1 cellular context compared by ENCODE assay signal in genomic region chr16:11256657-11257130, GRCh38.
TF ChIP-seq lines count a peak whose summit lies in the region.

No MANE protein-coding gene starts in this region.

TF ChIP-seq in HepG2, 621 proteins besides CTCF, POLR2A, EP300 and RAD21 (continued from another document):
- TF ChIP-seq, protein P1, sequence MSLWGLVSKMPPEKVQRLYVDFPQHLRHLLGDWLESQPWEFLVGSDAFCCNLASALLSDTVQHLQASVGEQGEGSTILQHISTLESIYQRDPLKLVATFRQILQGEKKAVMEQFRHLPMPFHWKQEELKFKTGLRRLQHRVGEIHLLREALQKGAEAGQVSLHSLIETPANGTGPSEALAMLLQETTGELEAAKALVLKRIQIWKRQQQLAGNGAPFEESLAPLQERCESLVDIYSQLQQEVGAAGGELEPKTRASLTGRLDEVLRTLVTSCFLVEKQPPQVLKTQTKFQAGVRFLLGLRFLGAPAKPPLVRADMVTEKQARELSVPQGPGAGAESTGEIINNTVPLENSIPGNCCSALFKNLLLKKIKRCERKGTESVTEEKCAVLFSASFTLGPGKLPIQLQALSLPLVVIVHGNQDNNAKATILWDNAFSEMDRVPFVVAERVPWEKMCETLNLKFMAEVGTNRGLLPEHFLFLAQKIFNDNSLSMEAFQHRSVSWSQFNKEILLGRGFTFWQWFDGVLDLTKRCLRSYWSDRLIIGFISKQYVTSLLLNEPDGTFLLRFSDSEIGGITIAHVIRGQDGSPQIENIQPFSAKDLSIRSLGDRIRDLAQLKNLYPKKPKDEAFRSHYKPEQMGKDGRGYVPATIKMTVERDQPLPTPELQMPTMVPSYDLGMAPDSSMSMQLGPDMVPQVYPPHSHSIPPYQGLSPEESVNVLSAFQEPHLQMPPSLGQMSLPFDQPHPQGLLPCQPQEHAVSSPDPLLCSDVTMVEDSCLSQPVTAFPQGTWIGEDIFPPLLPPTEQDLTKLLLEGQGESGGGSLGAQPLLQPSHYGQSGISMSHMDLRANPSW (CRISPR knock-in tag; IDR thresholded peaks at IDR 0.05; ENCODE audit: borderline replicate concordance) = 0 out of 2 replicates have a peak, but pooled peaks have one; percentile 10
- TF ChIP-seq RBFOX2 (IDR thresholded peaks at IDR 0.05; ENCODE audit: low read depth, low read length) (peak; percentile 4; the same call in 1 of the 2 replicates), MEF2D (CRISPR knock-in tag; IDR thresholded peaks at IDR 0.05) (0 out of 2 replicates have a peak, but pooled peaks have one; percentile 40), NR1H2 (CRISPR knock-in tag; IDR thresholded peaks at IDR 0.05; ENCODE audit: borderline replicate concordance, low read depth) (0 out of 2 replicates have a peak, but pooled peaks have one; percentile 38), ZNF790 (CRISPR knock-in tag; IDR thresholded peaks at IDR 0.05; ENCODE audit: borderline replicate concordance) (0 out of 2 replicates have a peak, but pooled peaks have one; percentile 59), RELA (CRISPR knock-in tag; IDR thresholded peaks at IDR 0.05) (no peak), ZNF75D (CRISPR knock-in tag; IDR thresholded peaks at IDR 0.05; ENCODE audit: borderline replicate concordance) (no peak), FLYWCH1 (CRISPR knock-in tag; IDR thresholded peaks at IDR 0.05) (no peak), HNF1B (CRISPR knock-in tag; IDR thresholded peaks at IDR 0.05) (peak; percentile 57; the same call in 1 of the 2 replicates), TFAP4 (IDR thresholded peaks at IDR 0.05; ENCODE audit: borderline replicate concordance, low read depth) (peak; percentile 2; the same call in 1 of the 2 replicates), PITX1 (CRISPR knock-in tag; IDR thresholded peaks at IDR 0.05) (peak; percentile 25; the same call in 1 of the 2 replicates), SNAPC2 (CRISPR knock-in tag; IDR thresholded peaks at IDR 0.05) (0 out of 2 replicates have a peak, but pooled peaks have one; percentile 9), ZNF577 (CRISPR knock-in tag; IDR thresholded peaks at IDR 0.05; ENCODE audit: borderline replicate concordance, low read depth) (0 out of 2 replicates have a peak, but pooled peaks have one; percentile 19), ZNF781 (CRISPR knock-in tag; IDR thresholded peaks at IDR 0.05; ENCODE audit: borderline replicate concordance, not compliant biosample characterization) (peak; percentile 65), TAF15 (IDR thresholded peaks at IDR 0.05; ENCODE audit: low read depth, low read length, poor library complexity, severe bottlenecking) (no peak), ZNF317 (CRISPR knock-in tag; IDR thresholded peaks at IDR 0.05) (0 out of 2 replicates have a peak, but pooled peaks have one; percentile 49), ZNF747 (CRISPR knock-in tag; IDR thresholded peaks at IDR 0.05; ENCODE audit: borderline replicate concordance) (0 out of 2 replicates have a peak, but pooled peaks have one; percentile 11), ZNF777 (CRISPR knock-in tag; IDR thresholded peaks at IDR 0.05) (0 out of 2 replicates have a peak, but pooled peaks have one; percentile 32), ZNF879 (CRISPR knock-in tag; IDR thresholded peaks at IDR 0.05) (no peak), ESRRA (CRISPR knock-in tag; IDR thresholded peaks at IDR 0.05; ENCODE audit: low read depth) (peak; percentile 50; the same call in 1 of the 2 replicates), SNAI1 (CRISPR knock-in tag; IDR thresholded peaks at IDR 0.05; ENCODE audit: borderline replicate concordance) (peak; percentile 84; the same call in 1 of the 2 replicates), NFATC3 (CRISPR knock-in tag; IDR thresholded peaks at IDR 0.05) (peak; percentile 28; the same call in 1 of the 2 replicates), RERE (CRISPR knock-in tag; IDR thresholded peaks at IDR 0.05; ENCODE audit: low read depth) (no peak), ZNF7 (CRISPR knock-in tag; IDR thresholded peaks at IDR 0.05) (no peak), EZH2 (conservative IDR thresholded peaks at IDR 0.05; ENCODE audit: low read depth, low read length) (no peak), HOXA7 (CRISPR knock-in tag; IDR thresholded peaks at IDR 0.05) (0 out of 2 replicates have a peak, but pooled peaks have one; percentile 38), IRF1 (CRISPR knock-in tag; IDR thresholded peaks at IDR 0.05; ENCODE audit: low read depth) (no peak), ZNF674 (CRISPR knock-in tag; IDR thresholded peaks at IDR 0.05; ENCODE audit: low read depth) (peak; percentile 52; the same call in 1 of the 2 replicates), XRCC5 (optimal IDR thresholded peaks at IDR 0.05; ENCODE audit: low read length) (peak; percentile 13), ZNF792 (CRISPR knock-in tag; IDR thresholded peaks at IDR 0.05) (no peak), STAT5B (CRISPR knock-in tag; IDR thresholded peaks at IDR 0.05) (0 out of 2 replicates have a peak, but pooled peaks have one; percentile 19), PCBP2 (optimal IDR thresholded peaks at IDR 0.05; ENCODE audit: low read depth, low read length, poor library complexity, severe bottlenecking) (peak; percentile 15), RBM39 (IDR thresholded peaks at IDR 0.05; ENCODE audit: low read depth, low read length, poor library complexity, severe bottlenecking) (peak; percentile 80), NR2F6 (IDR thresholded peaks at IDR 0.05) (no peak), NR2F6 (CRISPR knock-in tag; IDR thresholded peaks at IDR 0.05) (0 out of 2 replicates have a peak, but pooled peaks have one; percentile 17), SRY (CRISPR knock-in tag; IDR thresholded peaks at IDR 0.05) (0 out of 2 replicates have a peak, but pooled peaks have one; percentile 16)
- TF ChIP-seq, protein P2, sequence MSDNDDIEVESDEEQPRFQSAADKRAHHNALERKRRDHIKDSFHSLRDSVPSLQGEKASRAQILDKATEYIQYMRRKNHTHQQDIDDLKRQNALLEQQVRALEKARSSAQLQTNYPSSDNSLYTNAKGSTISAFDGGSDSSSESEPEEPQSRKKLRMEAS (IDR thresholded peaks at IDR 0.05) = 0 out of 2 replicates have a peak, but pooled peaks have one; percentile 1
- TF ChIP-seq, protein P3, sequence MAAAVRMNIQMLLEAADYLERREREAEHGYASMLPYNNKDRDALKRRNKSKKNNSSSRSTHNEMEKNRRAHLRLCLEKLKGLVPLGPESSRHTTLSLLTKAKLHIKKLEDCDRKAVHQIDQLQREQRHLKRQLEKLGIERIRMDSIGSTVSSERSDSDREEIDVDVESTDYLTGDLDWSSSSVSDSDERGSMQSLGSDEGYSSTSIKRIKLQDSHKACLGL (CRISPR knock-in tag; IDR thresholded peaks at IDR 0.05) = peak; percentile 70; the same call in 1 of the 2 replicates
- TF ChIP-seq, protein P4, sequence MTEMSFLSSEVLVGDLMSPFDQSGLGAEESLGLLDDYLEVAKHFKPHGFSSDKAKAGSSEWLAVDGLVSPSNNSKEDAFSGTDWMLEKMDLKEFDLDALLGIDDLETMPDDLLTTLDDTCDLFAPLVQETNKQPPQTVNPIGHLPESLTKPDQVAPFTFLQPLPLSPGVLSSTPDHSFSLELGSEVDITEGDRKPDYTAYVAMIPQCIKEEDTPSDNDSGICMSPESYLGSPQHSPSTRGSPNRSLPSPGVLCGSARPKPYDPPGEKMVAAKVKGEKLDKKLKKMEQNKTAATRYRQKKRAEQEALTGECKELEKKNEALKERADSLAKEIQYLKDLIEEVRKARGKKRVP (CRISPR knock-in tag; IDR thresholded peaks at IDR 0.05) = 0 out of 4 replicates have a peak, but pooled peaks of 1 of the 2 experiments have one; percentile 25
